Comparison of ENCODE assay signal across 1 cellular context in the genomic region with DNA sequence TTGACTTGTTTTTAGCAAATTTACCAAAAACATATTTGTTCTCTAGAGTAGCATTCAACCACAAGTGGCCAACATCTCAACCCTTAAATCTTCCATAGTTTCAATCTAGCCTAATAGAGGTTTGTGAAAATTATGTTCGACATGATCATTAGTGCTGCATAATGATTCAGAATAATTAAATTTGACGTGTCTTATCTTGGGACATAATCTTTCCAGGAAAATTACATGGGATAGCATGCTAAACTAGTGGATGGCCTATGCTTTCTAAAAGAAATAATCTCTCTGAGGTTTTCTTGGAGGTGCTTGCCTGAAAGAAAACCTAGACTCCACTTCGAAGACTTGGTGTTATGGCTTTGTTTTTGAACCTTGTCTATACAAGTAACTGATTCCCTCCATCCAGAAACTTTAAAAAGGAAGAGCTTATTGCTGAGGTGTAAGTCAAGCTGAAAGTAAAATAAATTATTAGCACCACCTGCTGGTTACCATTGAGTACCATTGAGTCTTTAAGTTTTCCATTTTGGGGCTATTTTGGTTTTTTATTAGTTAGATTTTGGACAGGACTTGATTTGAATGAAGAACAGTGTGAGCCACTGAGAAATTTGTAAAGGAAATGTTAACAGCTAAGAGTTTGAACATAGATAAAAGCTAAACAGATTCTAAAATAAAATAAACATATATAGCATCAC.
TF ChIP-seq lines count a peak whose summit lies in the region.

No MANE protein-coding gene starts in this region.

TF ChIP-seq in WTC11, 78 proteins besides CTCF, POLR2A, EP300 and RAD21 (continued from another document):
- TF ChIP-seq HMGXB4 (CRISPR knock-in tag; IDR thresholded peaks at IDR 0.05) (no peak), RELA (CRISPR knock-in tag; IDR thresholded peaks at IDR 0.05; ENCODE audit: borderline replicate concordance) (no peak), ZNF219 (CRISPR knock-in tag; IDR thresholded peaks at IDR 0.05; ENCODE audit: borderline replicate concordance) (no peak), MLX (CRISPR knock-in tag; IDR thresholded peaks at IDR 0.05) (no peak), GABPB1 (CRISPR knock-in tag; IDR thresholded peaks at IDR 0.05) (no peak), STAT6 (CRISPR knock-in tag; conservative IDR thresholded peaks at IDR 0.05; ENCODE audit: low read depth) (no peak), FOXP1 (CRISPR knock-in tag; IDR thresholded peaks at IDR 0.05; ENCODE audit: borderline replicate concordance) (no peak), E2F1 (CRISPR knock-in tag; IDR thresholded peaks at IDR 0.05) (no peak), ZNF121 (CRISPR knock-in tag; IDR thresholded peaks at IDR 0.05) (no peak)
- TF ChIP-seq, protein P1, sequence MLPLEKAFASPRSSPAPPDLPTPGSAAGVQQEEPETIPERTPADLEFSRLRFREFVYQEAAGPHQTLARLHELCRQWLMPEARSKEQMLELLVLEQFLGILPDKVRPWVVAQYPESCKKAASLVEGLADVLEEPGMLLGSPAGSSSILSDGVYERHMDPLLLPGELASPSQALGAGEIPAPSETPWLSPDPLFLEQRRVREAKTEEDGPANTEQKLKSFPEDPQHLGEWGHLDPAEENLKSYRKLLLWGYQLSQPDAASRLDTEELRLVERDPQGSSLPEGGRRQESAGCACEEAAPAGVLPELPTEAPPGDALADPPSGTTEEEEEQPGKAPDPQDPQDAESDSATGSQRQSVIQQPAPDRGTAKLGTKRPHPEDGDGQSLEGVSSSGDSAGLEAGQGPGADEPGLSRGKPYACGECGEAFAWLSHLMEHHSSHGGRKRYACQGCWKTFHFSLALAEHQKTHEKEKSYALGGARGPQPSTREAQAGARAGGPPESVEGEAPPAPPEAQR (CRISPR knock-in tag; IDR thresholded peaks at IDR 0.05) = no peak
- TF ChIP-seq, protein P2, sequence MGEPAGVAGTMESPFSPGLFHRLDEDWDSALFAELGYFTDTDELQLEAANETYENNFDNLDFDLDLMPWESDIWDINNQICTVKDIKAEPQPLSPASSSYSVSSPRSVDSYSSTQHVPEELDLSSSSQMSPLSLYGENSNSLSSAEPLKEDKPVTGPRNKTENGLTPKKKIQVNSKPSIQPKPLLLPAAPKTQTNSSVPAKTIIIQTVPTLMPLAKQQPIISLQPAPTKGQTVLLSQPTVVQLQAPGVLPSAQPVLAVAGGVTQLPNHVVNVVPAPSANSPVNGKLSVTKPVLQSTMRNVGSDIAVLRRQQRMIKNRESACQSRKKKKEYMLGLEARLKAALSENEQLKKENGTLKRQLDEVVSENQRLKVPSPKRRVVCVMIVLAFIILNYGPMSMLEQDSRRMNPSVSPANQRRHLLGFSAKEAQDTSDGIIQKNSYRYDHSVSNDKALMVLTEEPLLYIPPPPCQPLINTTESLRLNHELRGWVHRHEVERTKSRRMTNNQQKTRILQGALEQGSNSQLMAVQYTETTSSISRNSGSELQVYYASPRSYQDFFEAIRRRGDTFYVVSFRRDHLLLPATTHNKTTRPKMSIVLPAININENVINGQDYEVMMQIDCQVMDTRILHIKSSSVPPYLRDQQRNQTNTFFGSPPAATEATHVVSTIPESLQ (CRISPR knock-in tag; IDR thresholded peaks at IDR 0.05) = no peak
- TF ChIP-seq, protein P3, sequence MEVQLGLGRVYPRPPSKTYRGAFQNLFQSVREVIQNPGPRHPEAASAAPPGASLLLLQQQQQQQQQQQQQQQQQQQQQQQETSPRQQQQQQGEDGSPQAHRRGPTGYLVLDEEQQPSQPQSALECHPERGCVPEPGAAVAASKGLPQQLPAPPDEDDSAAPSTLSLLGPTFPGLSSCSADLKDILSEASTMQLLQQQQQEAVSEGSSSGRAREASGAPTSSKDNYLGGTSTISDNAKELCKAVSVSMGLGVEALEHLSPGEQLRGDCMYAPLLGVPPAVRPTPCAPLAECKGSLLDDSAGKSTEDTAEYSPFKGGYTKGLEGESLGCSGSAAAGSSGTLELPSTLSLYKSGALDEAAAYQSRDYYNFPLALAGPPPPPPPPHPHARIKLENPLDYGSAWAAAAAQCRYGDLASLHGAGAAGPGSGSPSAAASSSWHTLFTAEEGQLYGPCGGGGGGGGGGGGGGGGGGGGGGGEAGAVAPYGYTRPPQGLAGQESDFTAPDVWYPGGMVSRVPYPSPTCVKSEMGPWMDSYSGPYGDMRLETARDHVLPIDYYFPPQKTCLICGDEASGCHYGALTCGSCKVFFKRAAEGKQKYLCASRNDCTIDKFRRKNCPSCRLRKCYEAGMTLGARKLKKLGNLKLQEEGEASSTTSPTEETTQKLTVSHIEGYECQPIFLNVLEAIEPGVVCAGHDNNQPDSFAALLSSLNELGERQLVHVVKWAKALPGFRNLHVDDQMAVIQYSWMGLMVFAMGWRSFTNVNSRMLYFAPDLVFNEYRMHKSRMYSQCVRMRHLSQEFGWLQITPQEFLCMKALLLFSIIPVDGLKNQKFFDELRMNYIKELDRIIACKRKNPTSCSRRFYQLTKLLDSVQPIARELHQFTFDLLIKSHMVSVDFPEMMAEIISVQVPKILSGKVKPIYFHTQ (CRISPR knock-in tag; IDR thresholded peaks at IDR 0.05) = no peak
- TF ChIP-seq, protein P4, sequence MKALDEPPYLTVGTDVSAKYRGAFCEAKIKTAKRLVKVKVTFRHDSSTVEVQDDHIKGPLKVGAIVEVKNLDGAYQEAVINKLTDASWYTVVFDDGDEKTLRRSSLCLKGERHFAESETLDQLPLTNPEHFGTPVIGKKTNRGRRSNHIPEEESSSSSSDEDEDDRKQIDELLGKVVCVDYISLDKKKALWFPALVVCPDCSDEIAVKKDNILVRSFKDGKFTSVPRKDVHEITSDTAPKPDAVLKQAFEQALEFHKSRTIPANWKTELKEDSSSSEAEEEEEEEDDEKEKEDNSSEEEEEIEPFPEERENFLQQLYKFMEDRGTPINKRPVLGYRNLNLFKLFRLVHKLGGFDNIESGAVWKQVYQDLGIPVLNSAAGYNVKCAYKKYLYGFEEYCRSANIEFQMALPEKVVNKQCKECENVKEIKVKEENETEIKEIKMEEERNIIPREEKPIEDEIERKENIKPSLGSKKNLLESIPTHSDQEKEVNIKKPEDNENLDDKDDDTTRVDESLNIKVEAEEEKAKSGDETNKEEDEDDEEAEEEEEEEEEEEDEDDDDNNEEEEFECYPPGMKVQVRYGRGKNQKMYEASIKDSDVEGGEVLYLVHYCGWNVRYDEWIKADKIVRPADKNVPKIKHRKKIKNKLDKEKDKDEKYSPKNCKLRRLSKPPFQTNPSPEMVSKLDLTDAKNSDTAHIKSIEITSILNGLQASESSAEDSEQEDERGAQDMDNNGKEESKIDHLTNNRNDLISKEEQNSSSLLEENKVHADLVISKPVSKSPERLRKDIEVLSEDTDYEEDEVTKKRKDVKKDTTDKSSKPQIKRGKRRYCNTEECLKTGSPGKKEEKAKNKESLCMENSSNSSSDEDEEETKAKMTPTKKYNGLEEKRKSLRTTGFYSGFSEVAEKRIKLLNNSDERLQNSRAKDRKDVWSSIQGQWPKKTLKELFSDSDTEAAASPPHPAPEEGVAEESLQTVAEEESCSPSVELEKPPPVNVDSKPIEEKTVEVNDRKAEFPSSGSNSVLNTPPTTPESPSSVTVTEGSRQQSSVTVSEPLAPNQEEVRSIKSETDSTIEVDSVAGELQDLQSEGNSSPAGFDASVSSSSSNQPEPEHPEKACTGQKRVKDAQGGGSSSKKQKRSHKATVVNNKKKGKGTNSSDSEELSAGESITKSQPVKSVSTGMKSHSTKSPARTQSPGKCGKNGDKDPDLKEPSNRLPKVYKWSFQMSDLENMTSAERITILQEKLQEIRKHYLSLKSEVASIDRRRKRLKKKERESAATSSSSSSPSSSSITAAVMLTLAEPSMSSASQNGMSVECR (CRISPR knock-in tag; IDR thresholded peaks at IDR 0.05; ENCODE audit: borderline replicate concordance) = no peak
